18 cellular contexts compared by ENCODE assay signal in the genomic region with DNA sequence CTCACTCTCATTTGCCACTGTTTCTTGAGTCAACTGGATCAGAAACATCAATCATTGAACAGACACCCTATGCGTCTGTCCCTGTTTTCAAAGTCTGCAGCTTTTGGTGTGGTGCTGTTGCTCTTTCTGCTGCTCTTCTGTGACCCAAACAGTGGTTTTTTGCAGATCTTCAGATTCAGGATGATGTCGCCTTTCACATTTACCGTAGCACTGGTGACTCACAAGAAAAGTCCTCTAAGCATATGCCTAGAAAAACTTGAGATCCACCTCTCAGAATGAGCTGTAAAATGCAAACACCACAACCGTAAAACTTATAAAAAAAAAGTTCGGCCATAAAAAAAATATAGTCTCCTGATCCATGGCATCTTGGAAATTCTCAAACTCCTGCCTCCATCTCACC.
"Had no signal": no experiment of that assay in that cellular context is flagged by ENCODE, and none has a peak within 500 bp of the region (broad histone marks: within the 10 kb centered on the region; RNA-seq: fewer than 3 reads in every experiment).

No MANE protein-coding gene starts in this region.

- H3K27me3 ChIP-seq: adrenal gland, ovary, uterus had no signal

- H3K27ac ChIP-seq: adrenal gland, gastrocnemius medialis, ovary, tibial artery, uterus had no signal

- H3K27ac Mint-ChIP-seq: activated CD8-positive, alpha-beta T cell treated with anti-CD3 and anti-CD28 coated beads for 36 hours; activated naive CD4-positive, alpha-beta T cell treated with anti-CD3 and anti-CD28 coated beads for 36 hours; brain; endodermal cell; nephron progenitor cell; stimulated activated effector memory CD8-positive, alpha-beta T cell treated with anti-CD3 and anti-CD28 coated beads, Interleukin-12 subunit alpha, Interleukin-12 subunit beta, amount 100 ng/mL, for 72 hours had no signal

- H3K27me3 Mint-ChIP-seq: activated CD8-positive, alpha-beta T cell treated with anti-CD3 and anti-CD28 coated beads for 36 hours; central memory CD8-positive, alpha-beta T cell had no signal

- H3K36me3 Mint-ChIP-seq: brain; stimulated activated effector memory CD8-positive, alpha-beta T cell treated with anti-CD3 and anti-CD28 coated beads, Interleukin-12 subunit alpha, Interleukin-12 subunit beta, amount 100 ng/mL, for 72 hours had no signal

- H3K4me1 ChIP-seq: adrenal gland, gastrocnemius medialis, tibial artery, uterus had no signal

- H3K4me3 Mint-ChIP-seq: activated CD8-positive, alpha-beta T cell treated with anti-CD3 and anti-CD28 coated beads for 36 hours; activated naive CD4-positive, alpha-beta T cell treated with anti-CD3 and anti-CD28 coated beads for 36 hours; brain; central memory CD8-positive, alpha-beta T cell; endodermal cell; nephron progenitor cell; stimulated activated effector memory CD8-positive, alpha-beta T cell treated with anti-CD3 and anti-CD28 coated beads, Interleukin-12 subunit alpha, Interleukin-12 subunit beta, amount 100 ng/mL, for 72 hours had no signal

- H3K4me1 Mint-ChIP-seq: central memory CD8-positive, alpha-beta T cell; stimulated activated effector memory CD8-positive, alpha-beta T cell treated with anti-CD3 and anti-CD28 coated beads, Interleukin-12 subunit alpha, Interleukin-12 subunit beta, amount 100 ng/mL, for 72 hours had no signal

- H3K4me3 ChIP-seq: adrenal gland, gastrocnemius medialis, ovary, tibial artery, uterus had no signal

- H3K9me3 ChIP-seq: adrenal gland, gastrocnemius medialis, ovary, tibial artery, uterus had no signal

- H3K36me3 ChIP-seq: adrenal gland, gastrocnemius medialis, ovary, tibial artery, uterus had no signal

- ATAC-seq: activated CD8-positive, alpha-beta T cell treated with anti-CD3 and anti-CD28 coated beads for 36 hours; gastrocnemius medialis; left ventricle myocardium superior; stimulated activated effector memory CD8-positive, alpha-beta T cell treated with anti-CD3 and anti-CD28 coated beads, Interleukin-12 subunit alpha, Interleukin-12 subunit beta, amount 100 ng/mL, for 72 hours had no signal

- DNase-seq: activated CD4-positive, alpha-beta T cell treated with anti-CD3 and anti-CD28 coated beads for 4 hours; activated CD8-positive, alpha-beta memory T cell treated with anti-CD3 and anti-CD28 coated beads, Interleukin-2, amount 50 U/mL, for 4 hours; activated CD8-positive, alpha-beta T cell treated with anti-CD3 and anti-CD28 coated beads for 36 hours; activated naive CD4-positive, alpha-beta T cell treated with anti-CD3 and anti-CD28 coated beads for 36 hours; adrenal gland; endodermal cell; gastrocnemius medialis; kidney; left ventricle myocardium superior; mesendoderm; nephron progenitor cell; ovary; small intestine; tibial artery; uterus had no signal

- H3K9me3 Mint-ChIP-seq: activated CD8-positive, alpha-beta T cell treated with anti-CD3 and anti-CD28 coated beads for 36 hours; brain; endodermal cell; nephron progenitor cell had no signal
